1 cellular context compared by ENCODE assay signal in the genomic region with DNA sequence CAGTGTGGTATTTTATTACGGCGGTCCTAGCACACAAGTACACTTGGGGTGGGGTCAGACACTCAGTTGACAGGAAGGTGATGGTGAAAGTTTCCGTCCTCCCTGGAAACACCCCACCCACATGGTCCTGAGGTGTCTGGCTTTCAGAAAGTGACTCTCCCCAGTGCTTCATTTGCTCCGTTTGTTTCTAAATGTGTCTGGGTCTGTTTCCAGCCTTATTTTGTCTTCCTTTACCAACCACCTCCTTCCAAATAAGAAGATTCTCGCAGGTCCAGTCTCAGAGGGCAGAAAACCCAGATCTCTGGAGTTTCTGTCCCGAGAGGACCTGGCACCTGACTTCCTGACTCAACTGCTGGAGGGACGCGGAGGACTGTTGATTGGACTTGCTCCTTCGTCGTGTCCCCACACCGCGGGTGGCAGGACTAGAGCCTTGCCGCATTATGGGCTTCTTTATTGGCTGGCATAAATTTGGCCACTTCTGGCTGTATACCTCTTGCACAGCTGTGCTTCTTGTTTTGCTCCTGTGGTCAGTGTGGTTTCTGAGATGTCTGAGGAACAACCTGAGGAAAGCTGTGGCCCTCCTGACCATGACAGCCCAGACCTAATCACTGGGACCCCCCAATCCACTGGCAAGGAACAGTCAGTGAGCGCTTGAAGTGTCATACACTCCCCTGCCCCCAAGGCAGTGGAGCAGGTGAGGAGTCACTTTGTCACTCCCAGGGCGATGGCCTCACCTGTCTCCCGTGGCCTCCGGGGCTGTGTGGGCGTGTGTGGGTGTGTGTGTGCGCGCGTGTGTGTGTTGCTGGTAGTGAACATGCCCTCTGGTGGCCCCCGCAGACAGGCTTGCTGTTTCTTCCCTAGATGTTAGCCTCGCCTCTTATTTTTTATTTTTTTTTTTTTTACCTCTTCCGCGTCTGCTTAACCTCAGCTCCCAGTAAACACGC.
TF ChIP-seq lines count a peak whose summit lies in the region.

No MANE protein-coding gene starts in this region.

TF ChIP-seq in HepG2, 621 proteins besides CTCF, POLR2A, EP300 and RAD21 (continued from another document):
- TF ChIP-seq, protein P1, sequence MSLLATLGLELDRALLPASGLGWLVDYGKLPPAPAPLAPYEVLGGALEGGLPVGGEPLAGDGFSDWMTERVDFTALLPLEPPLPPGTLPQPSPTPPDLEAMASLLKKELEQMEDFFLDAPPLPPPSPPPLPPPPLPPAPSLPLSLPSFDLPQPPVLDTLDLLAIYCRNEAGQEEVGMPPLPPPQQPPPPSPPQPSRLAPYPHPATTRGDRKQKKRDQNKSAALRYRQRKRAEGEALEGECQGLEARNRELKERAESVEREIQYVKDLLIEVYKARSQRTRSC (CRISPR knock-in tag; IDR thresholded peaks at IDR 0.05; ENCODE audit: low read depth) = no peak
- TF ChIP-seq, protein P2, sequence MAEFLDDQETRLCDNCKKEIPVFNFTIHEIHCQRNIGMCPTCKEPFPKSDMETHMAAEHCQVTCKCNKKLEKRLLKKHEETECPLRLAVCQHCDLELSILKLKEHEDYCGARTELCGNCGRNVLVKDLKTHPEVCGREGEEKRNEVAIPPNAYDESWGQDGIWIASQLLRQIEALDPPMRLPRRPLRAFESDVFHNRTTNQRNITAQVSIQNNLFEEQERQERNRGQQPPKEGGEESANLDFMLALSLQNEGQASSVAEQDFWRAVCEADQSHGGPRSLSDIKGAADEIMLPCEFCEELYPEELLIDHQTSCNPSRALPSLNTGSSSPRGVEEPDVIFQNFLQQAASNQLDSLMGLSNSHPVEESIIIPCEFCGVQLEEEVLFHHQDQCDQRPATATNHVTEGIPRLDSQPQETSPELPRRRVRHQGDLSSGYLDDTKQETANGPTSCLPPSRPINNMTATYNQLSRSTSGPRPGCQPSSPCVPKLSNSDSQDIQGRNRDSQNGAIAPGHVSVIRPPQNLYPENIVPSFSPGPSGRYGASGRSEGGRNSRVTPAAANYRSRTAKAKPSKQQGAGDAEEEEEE (CRISPR knock-in tag; IDR thresholded peaks at IDR 0.05; ENCODE audit: borderline replicate concordance) = no peak
- TF ChIP-seq, protein P3, sequence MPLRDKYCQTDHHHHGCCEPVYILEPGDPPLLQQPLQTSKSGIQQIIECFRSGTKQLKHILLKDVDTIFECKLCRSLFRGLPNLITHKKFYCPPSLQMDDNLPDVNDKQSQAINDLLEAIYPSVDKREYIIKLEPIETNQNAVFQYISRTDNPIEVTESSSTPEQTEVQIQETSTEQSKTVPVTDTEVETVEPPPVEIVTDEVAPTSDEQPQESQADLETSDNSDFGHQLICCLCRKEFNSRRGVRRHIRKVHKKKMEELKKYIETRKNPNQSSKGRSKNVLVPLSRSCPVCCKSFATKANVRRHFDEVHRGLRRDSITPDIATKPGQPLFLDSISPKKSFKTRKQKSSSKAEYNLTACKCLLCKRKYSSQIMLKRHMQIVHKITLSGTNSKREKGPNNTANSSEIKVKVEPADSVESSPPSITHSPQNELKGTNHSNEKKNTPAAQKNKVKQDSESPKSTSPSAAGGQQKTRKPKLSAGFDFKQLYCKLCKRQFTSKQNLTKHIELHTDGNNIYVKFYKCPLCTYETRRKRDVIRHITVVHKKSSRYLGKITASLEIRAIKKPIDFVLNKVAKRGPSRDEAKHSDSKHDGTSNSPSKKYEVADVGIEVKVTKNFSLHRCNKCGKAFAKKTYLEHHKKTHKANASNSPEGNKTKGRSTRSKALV (CRISPR knock-in tag; IDR thresholded peaks at IDR 0.05) = no peak
- TF ChIP-seq RBM39 (IDR thresholded peaks at IDR 0.05; ENCODE audit: low read depth, low read length, poor library complexity, severe bottlenecking) = no peak
